Comparison of ENCODE assay signal across 1 cellular context in genomic region chr1:32817815-32818786, GRCh38.
TF ChIP-seq lines count a peak whose summit lies in the region.

No MANE protein-coding gene starts in this region.

TF ChIP-seq in GM12878, 131 proteins besides CTCF, POLR2A, EP300 and RAD21:
- TF ChIP-seq NBN (IDR thresholded peaks at IDR 0.05) (no peak), TBL1XR1 (IDR thresholded peaks at IDR 0.05; ENCODE audit: low read depth, low read length) (no peak), NFXL1 (IDR thresholded peaks at IDR 0.05; ENCODE audit: borderline replicate concordance) (no peak), FOXM1 (IDR thresholded peaks at IDR 0.05; ENCODE audit: low read depth, low read length) (no peak), ELK1 (IDR thresholded peaks at IDR 0.05; ENCODE audit: low read depth, low read length) (no peak), STAT1 (conservative IDR thresholded peaks at IDR 0.05) (no peak), BACH1 (IDR thresholded peaks at IDR 0.05; ENCODE audit: borderline replicate concordance) (peak; percentile 10; the same call in 1 of the 2 replicates), CREM (IDR thresholded peaks at IDR 0.05; ENCODE audit: low read depth) (0 out of 2 replicates have a peak, but pooled peaks have one; percentile 23), LARP7 (IDR thresholded peaks at IDR 0.05) (peak; percentile 67; the same call in 1 of the 2 replicates), RB1 (IDR thresholded peaks at IDR 0.05; ENCODE audit: borderline replicate concordance) (peak; percentile 82; the same call in 1 of the 2 replicates), IKZF1 (conservative IDR thresholded peaks at IDR 0.05) (0 out of 2 replicates have a peak, but pooled peaks have one; percentile 50), POLR2AphosphoS5 (IDR thresholded peaks at IDR 0.05; ENCODE audit: low read length) (peak; percentile 49; the same call in 1 of the 2 replicates), GATAD2B (conservative IDR thresholded peaks at IDR 0.05; ENCODE audit: low read depth) (peak; percentile 47), ZNF622 (IDR thresholded peaks at IDR 0.05) (no peak), MEF2A (IDR thresholded peaks at IDR 0.05; ENCODE audit: insufficient read depth, low read depth, low read length) (no peak), SMARCA5 (IDR thresholded peaks at IDR 0.05) (peak; percentile 78; the same call in 1 of the 2 replicates), CBFB (IDR thresholded peaks at IDR 0.05; ENCODE audit: low read depth) (peak; percentile 64), CREB1 (IDR thresholded peaks at IDR 0.05; ENCODE audit: low read depth) (0 out of 2 replicates have a peak, but pooled peaks have one; percentile 2), IRF4 (IDR thresholded peaks at IDR 0.05; ENCODE audit: low read depth, low read length) (0 out of 2 replicates have a peak, but pooled peaks have one; percentile 5), IKZF2 (IDR thresholded peaks at IDR 0.05) (peak; percentile 11 to 44; a peak in 3 of 4 replicates), MEF2B (IDR thresholded peaks at IDR 0.05; ENCODE audit: partially characterized antibody, poor library complexity, severe bottlenecking) (peak; percentile 87), TCF12 (IDR thresholded peaks at IDR 0.05; ENCODE audit: low read depth, low read length) (peak; percentile 28; the same call in 1 of the 2 replicates), ZBED1 (IDR thresholded peaks at IDR 0.05; ENCODE audit: borderline replicate concordance) (0 out of 2 replicates have a peak, but pooled peaks have one; percentile 16), MTA3 (IDR thresholded peaks at IDR 0.05; ENCODE audit: borderline replicate concordance, low read length) (no peak), HDAC2 (IDR thresholded peaks at IDR 0.05) (no peak), DPF2 (IDR thresholded peaks at IDR 0.05) (peak; percentile 14; the same call in 1 of the 2 replicates), POU2F2 (IDR thresholded peaks at IDR 0.05; ENCODE audit: borderline replicate concordance, low read depth, low read length) (0 out of 3 replicates have a peak, but pooled peaks have one; percentile 4), ZBTB33 (IDR thresholded peaks at IDR 0.05) (no peak)
- TF ChIP-seq, protein P1, sequence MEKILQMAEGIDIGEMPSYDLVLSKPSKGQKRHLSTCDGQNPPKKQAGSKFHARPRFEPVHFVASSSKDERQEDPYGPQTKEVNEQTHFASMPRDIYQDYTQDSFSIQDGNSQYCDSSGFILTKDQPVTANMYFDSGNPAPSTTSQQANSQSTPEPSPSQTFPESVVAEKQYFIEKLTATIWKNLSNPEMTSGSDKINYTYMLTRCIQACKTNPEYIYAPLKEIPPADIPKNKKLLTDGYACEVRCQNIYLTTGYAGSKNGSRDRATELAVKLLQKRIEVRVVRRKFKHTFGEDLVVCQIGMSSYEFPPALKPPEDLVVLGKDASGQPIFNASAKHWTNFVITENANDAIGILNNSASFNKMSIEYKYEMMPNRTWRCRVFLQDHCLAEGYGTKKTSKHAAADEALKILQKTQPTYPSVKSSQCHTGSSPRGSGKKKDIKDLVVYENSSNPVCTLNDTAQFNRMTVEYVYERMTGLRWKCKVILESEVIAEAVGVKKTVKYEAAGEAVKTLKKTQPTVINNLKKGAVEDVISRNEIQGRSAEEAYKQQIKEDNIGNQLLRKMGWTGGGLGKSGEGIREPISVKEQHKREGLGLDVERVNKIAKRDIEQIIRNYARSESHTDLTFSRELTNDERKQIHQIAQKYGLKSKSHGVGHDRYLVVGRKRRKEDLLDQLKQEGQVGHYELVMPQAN (conservative IDR thresholded peaks at IDR 0.05): peak; percentile 37; the same call in 1 of the 2 replicates
